22 cellular contexts compared by ENCODE assay signal in the genomic region with DNA sequence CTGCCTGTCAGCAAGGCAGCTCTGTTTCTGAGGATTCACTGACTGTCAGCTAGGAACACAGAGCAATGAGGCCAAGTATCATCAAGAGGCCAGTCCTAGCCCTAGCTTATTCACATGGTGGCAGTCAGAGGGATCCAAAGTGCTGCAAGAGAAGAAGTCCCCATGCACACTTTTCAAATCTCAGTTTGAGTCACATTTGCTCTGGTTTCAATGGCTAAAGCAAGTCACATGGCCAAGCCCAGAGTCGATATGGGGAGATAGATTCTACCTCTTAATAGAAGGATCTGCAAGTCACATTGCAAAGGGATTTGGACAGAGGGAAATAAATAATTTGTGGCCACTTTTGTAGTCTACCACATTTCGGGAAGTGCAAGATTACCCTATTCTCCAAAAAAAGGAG.
"Had no signal": no experiment of that assay in that cellular context is flagged by ENCODE, and none has a peak within 500 bp of the region (broad histone marks: within the 10 kb centered on the region; RNA-seq: fewer than 3 reads in every experiment).

No MANE protein-coding gene starts in this region.

- H3K9me3 Mint-ChIP-seq: activated naive CD4-positive, alpha-beta T cell treated with anti-CD3 and anti-CD28 coated beads, Interleukin-2, amount 10 ng/mL, durations not matched to agents 7 days and 5 days; activated T-cell treated with anti-CD3 and anti-CD28 coated beads, Interleukin-2, amount 50 U/mL, for 4 hours; endodermal cell; mesothelial cell of epicardium; natural killer cell treated with Interleukin-12 subunit alpha and Interleukin-12 subunit beta and Interleukin-15 and Interleukin-18, amount 100 ng/mL, for 72 hours; stimulated activated memory B cell treated with anti-CD40 and anti-IgM and Interleukin-4, amounts not matched to agents 10 μg/mL and 1 μg/mL and 100 μg/mL, for 72 hours; T-helper 2 cell treated with Interferon-gamma antibody and Interleukin-4, amounts not matched to agents 5 μg/mL and 100 μg/mL, for 36 hours had no signal

- DNase-seq: activated CD4-positive, alpha-beta T cell treated with anti-CD3 and anti-CD28 coated beads, Interleukin-2, amount 10 ng/mL, durations not matched to agents 24 days and 14 days; activated CD8-positive, alpha-beta memory T cell treated with anti-CD3 and anti-CD28 coated beads, Interleukin-2, amount 50 U/mL, for 4 hours; activated naive CD4-positive, alpha-beta T cell treated with anti-CD3 and anti-CD28 coated beads, Interleukin-2, amount 10 ng/mL, durations not matched to agents 7 days and 5 days; activated naive CD8-positive, alpha-beta T cell treated with anti-CD3 and anti-CD28 coated beads, Interleukin-2, amount 50 U/mL, for 24 hours; activated T-cell treated with anti-CD3 and anti-CD28 coated beads, Interleukin-2, amount 50 U/mL, for 4 hours; anterior cingulate cortex; central memory CD4-positive, alpha-beta T cell; colonic mucosa; endodermal cell; foreskin fibroblast; hippocampal formation; pancreas; spleen; stimulated activated CD4-positive, alpha-beta T cell treated with anti-CD3 and anti-CD28 coated beads, Interleukin-4, amount 100 ng/mL, for 4 hours had no signal

- H3K36me3 ChIP-seq: colonic mucosa, neutrophil, pancreas, spleen had no signal

- ATAC-seq: activated naive CD8-positive, alpha-beta T cell treated with anti-CD3 and anti-CD28 coated beads, Interleukin-2, amount 50 U/mL, for 24 hours; activated T-cell treated with anti-CD3 and anti-CD28 coated beads, Interleukin-2, amount 50 U/mL, for 4 hours; left lobe of liver; natural killer cell treated with Interleukin-12 subunit alpha and Interleukin-12 subunit beta and Interleukin-15 and Interleukin-18, amount 100 ng/mL, for 72 hours; pancreas; stimulated activated memory B cell treated with anti-CD40 and anti-IgM and Interleukin-4, amounts not matched to agents 10 μg/mL and 1 μg/mL and 100 μg/mL, for 72 hours had no signal

- H3K4me3 ChIP-seq: colonic mucosa, lung, pancreas, spleen had no signal

- H3K36me3 Mint-ChIP-seq: activated naive CD4-positive, alpha-beta T cell treated with anti-CD3 and anti-CD28 coated beads, Interleukin-2, amount 10 ng/mL, durations not matched to agents 7 days and 5 days; brain; mesothelial cell of epicardium; natural killer cell treated with Interleukin-12 subunit alpha and Interleukin-12 subunit beta and Interleukin-15 and Interleukin-18, amount 100 ng/mL, for 72 hours; stimulated activated memory B cell treated with anti-CD40 and anti-IgM and Interleukin-4, amounts not matched to agents 10 μg/mL and 1 μg/mL and 100 μg/mL, for 72 hours had no signal

- H3K4me3 Mint-ChIP-seq: activated CD4-positive, alpha-beta T cell treated with anti-CD3 and anti-CD28 coated beads, Interleukin-2, amount 10 ng/mL, durations not matched to agents 24 days and 14 days; activated naive CD4-positive, alpha-beta T cell treated with anti-CD3 and anti-CD28 coated beads, Interleukin-2, amount 10 ng/mL, durations not matched to agents 7 days and 5 days; activated naive CD8-positive, alpha-beta T cell treated with anti-CD3 and anti-CD28 coated beads, Interleukin-2, amount 50 U/mL, for 24 hours; activated T-cell treated with anti-CD3 and anti-CD28 coated beads, Interleukin-2, amount 50 U/mL, for 4 hours; endodermal cell; mesothelial cell of epicardium; natural killer cell treated with Interleukin-12 subunit alpha and Interleukin-12 subunit beta and Interleukin-15 and Interleukin-18, amount 100 ng/mL, for 72 hours; stimulated activated memory B cell treated with anti-CD40 and anti-IgM and Interleukin-4, amounts not matched to agents 10 μg/mL and 1 μg/mL and 100 μg/mL, for 72 hours; T-helper 2 cell treated with Interferon-gamma antibody and Interleukin-4, amounts not matched to agents 5 μg/mL and 100 μg/mL, for 36 hours had no signal

- H3K27me3 ChIP-seq: colonic mucosa, spleen had no signal

- H3K27ac Mint-ChIP-seq: activated CD4-positive, alpha-beta T cell treated with anti-CD3 and anti-CD28 coated beads, Interleukin-2, amount 10 ng/mL, durations not matched to agents 24 days and 14 days; activated naive CD4-positive, alpha-beta T cell treated with anti-CD3 and anti-CD28 coated beads, Interleukin-2, amount 10 ng/mL, durations not matched to agents 7 days and 5 days; activated naive CD8-positive, alpha-beta T cell treated with anti-CD3 and anti-CD28 coated beads, Interleukin-2, amount 50 U/mL, for 24 hours; brain; endodermal cell; mesothelial cell of epicardium; natural killer cell treated with Interleukin-12 subunit alpha and Interleukin-12 subunit beta and Interleukin-15 and Interleukin-18, amount 100 ng/mL, for 72 hours; stimulated activated memory B cell treated with anti-CD40 and anti-IgM and Interleukin-4, amounts not matched to agents 10 μg/mL and 1 μg/mL and 100 μg/mL, for 72 hours; T-helper 2 cell treated with Interferon-gamma antibody and Interleukin-4, amounts not matched to agents 5 μg/mL and 100 μg/mL, for 36 hours had no signal
